1 cellular context compared by ENCODE assay signal in genomic region chr17:7015587-7016020, GRCh38.
TF ChIP-seq lines count a peak whose summit lies in the region.

No MANE protein-coding gene starts in this region.

TF ChIP-seq in HepG2, 621 proteins besides CTCF, POLR2A, EP300 and RAD21:
- TF ChIP-seq ZSCAN21 (CRISPR knock-in tag; IDR thresholded peaks at IDR 0.05; ENCODE audit: borderline replicate concordance) (no peak), PRMT3 (CRISPR knock-in tag; IDR thresholded peaks at IDR 0.05; ENCODE audit: borderline replicate concordance, low read depth) (no peak), CENPT (CRISPR knock-in tag; IDR thresholded peaks at IDR 0.05; ENCODE audit: low read depth) (no peak), SKIL (CRISPR knock-in tag; IDR thresholded peaks at IDR 0.05; ENCODE audit: borderline replicate concordance) (no peak)
